In genomic region chr16:86534779-86535605, GRCh38 we compare ENCODE assay signal across 12 cellular contexts. TPM values are rescaled to one million over a fixed set of nuclear protein-coding genes. Genes with fewer than 3 reads are reported as not detected.
"Had no signal": no experiment of that assay in that cellular context is flagged by ENCODE, and none has a peak within 500 bp of the region (broad histone marks: within the 10 kb centered on the region; RNA-seq: fewer than 3 reads in every experiment).

No MANE protein-coding gene starts in this region.

- ATAC-seq: activated CD8-positive, alpha-beta T cell treated with anti-CD3 and anti-CD28 coated beads, Interleukin-2, amount 10 ng/mL, durations not matched to agents 7 days and 5 days; stimulated activated naive CD8-positive, alpha-beta T cell treated with anti-CD3 and anti-CD28 coated beads, Interleukin-15, amount 100 ng/mL, for 72 hours; T-cell had no signal

- DNase-seq: activated CD4-positive, alpha-beta T cell treated with anti-CD3 and anti-CD28 coated beads for 4 hours; activated CD8-positive, alpha-beta memory T cell treated with anti-CD3 and anti-CD28 coated beads, Interleukin-2, amount 50 U/mL, for 48 hours; activated CD8-positive, alpha-beta T cell treated with anti-CD3 and anti-CD28 coated beads, Interleukin-2, amount 10 ng/mL, durations not matched to agents 7 days and 5 days; activated naive CD4-positive, alpha-beta T cell; stimulated activated CD4-positive, alpha-beta T cell treated with anti-CD3 and anti-CD28 coated beads, Interleukin-15, amount 100 ng/mL, for 24 hours; stimulated activated CD4-positive, alpha-beta T cell treated with anti-CD3 and anti-CD28 coated beads, Interleukin-4, amount 100 ng/mL, for 24 hours; stimulated activated naive CD8-positive, alpha-beta T cell treated with anti-CD3 and anti-CD28 coated beads, Interleukin-15, amount 100 ng/mL, for 72 hours; T-cell had no signal

RNA-seq across cellular contexts. Expression of gene FOXF1, which starts 24.7 kb away (rescaled TPM):
- total RNA-seq: activated CD8-positive, alpha-beta T cell treated with anti-CD3 and anti-CD28 coated beads, Interleukin-2, amount 10 ng/mL, durations not matched to agents 7 days and 5 days; myocyte; neural crest cell; skeletal muscle tissue had no signal
- polyA plus RNA-seq: keratinocyte had no signal

RNA-seq across cellular contexts. Expression of gene FOXC2, which starts 31.6 kb away (rescaled TPM):
- total RNA-seq: activated CD8-positive, alpha-beta T cell treated with anti-CD3 and anti-CD28 coated beads, Interleukin-2, amount 10 ng/mL, durations not matched to agents 7 days and 5 days; neural crest cell; T-cell had no signal
- polyA plus RNA-seq: keratinocyte had no signal

RNA-seq across cellular contexts. Expression of gene FOXL1, which starts 43.4 kb away (rescaled TPM):
- total RNA-seq: activated CD8-positive, alpha-beta T cell treated with anti-CD3 and anti-CD28 coated beads, Interleukin-2, amount 10 ng/mL, durations not matched to agents 7 days and 5 days; T-cell had no signal
